Comparison of ENCODE assay signal across 16 cellular contexts in genomic region chr10:29860159-29860558, GRCh38.
DNase-seq lines count a peak whose midpoint lies in the region; ATAC-seq and TF ChIP-seq lines count a peak whose summit lies in the region.
"Had no signal": no experiment of that assay in that cellular context is flagged by ENCODE, and none has a peak within 500 bp of the region (broad histone marks: within the 10 kb centered on the region; RNA-seq: fewer than 3 reads in every experiment).

No MANE protein-coding gene starts in this region.

- no peaks in the 10 kb centered on the region for H3K36me3 ChIP-seq in DND-41 (ENCODE audit: insufficient read depth, low read length)
- no peaks in the 10 kb centered on the region for H3K36me3 ChIP-seq in smooth muscle cell (ENCODE audit: low read depth)
- H3K36me3 ChIP-seq: spleen had no signal

- H3K9ac ChIP-seq in DND-41 (ENCODE audit: low read depth, low read length) (peak overlapping the region; percentile 53), smooth muscle cell (ENCODE audit: low read depth) (no peak overlapping the region)

- no peaks in the 10 kb centered on the region for H3K36me3 Mint-ChIP-seq in effector memory CD8-positive, alpha-beta T cell (ENCODE audit: insufficient read depth)

- H2AFZ ChIP-seq in DND-41 (ENCODE audit: low read depth, low read length) (peak overlapping the region; percentile 37; the same call in 1 of the 2 replicates), smooth muscle cell (ENCODE audit: low read depth) (no peak overlapping the region)

- H3K4me1 ChIP-seq in DND-41 (ENCODE audit: insufficient read depth, low read length) = peaks cover 53% of the 10 kb centered on the region
- H3K4me1 ChIP-seq in smooth muscle cell (ENCODE audit: low read depth) = peaks cover 18% of the 10 kb centered on the region

- H4K20me1 ChIP-seq in DND-41 (ENCODE audit: insufficient read depth, low read length) (no peaks in the 10 kb centered on the region), smooth muscle cell (ENCODE audit: low read depth) (no peaks in the 10 kb centered on the region)

- DNase-seq in DND-41 = peak; percentile 88
- DNase-seq in NB4 (ENCODE audit: low read depth) = peak; percentile 62
- DNase-seq in fibroblast of gingiva (ENCODE audit: low read depth) = peak; percentile 65
- DNase-seq in smooth muscle cell (lab: John Stamatoyannopoulos, UW; ENCODE audit: unreplicated experiment) = no peak
- no peak for DNase-seq in effector memory CD8-positive, alpha-beta T cell
- no peak for DNase-seq in stimulated activated naive CD8-positive, alpha-beta T cell treated with anti-CD3 and anti-CD28 coated beads, Interleukin-15, amount 100 ng/mL, for 72 hours
- DNase-seq: activated CD4-positive, alpha-beta T cell treated with anti-CD3 and anti-CD28 coated beads, Interleukin-2, amount 10 ng/mL, durations not matched to agents 24 days and 14 days; activated T-cell treated with anti-CD3 and anti-CD28 coated beads, Interleukin-2, amount 50 U/mL, for 24 hours; cerebellar nuclear complex; NCI-H1694; NCI-H774; SHP77 treated with DMSO at 0.1 percent for 48 hours; spleen; T-helper 9 cell had no signal

- H3K4me3 Mint-ChIP-seq in effector memory CD8-positive, alpha-beta T cell = no peak overlapping the region
- no peak overlapping the region for H3K4me3 Mint-ChIP-seq in stimulated activated naive CD8-positive, alpha-beta T cell treated with anti-CD3 and anti-CD28 coated beads, Interleukin-15, amount 100 ng/mL, for 72 hours
- H3K4me3 Mint-ChIP-seq: activated CD4-positive, alpha-beta T cell treated with anti-CD3 and anti-CD28 coated beads, Interleukin-2, amount 10 ng/mL, durations not matched to agents 24 days and 14 days; activated T-cell treated with anti-CD3 and anti-CD28 coated beads, Interleukin-2, amount 50 U/mL, for 24 hours had no signal

- WGBS in smooth muscle cell (ENCODE audit: low lambda C conversion rate) = 65% methylated on average over 9 of the region's 9 CpGs

- no peaks in the 10 kb centered on the region for H3K27me3 ChIP-seq in DND-41 (ENCODE audit: insufficient read depth, low read length, poor library complexity)
- no peaks in the 10 kb centered on the region for H3K27me3 ChIP-seq in smooth muscle cell (ENCODE audit: low read depth)
- H3K27me3 ChIP-seq: spleen had no signal

- ATAC-seq in DND-41 (ENCODE audit: insufficient read depth, low read depth) (peak; percentile 98), HG03469 (IDR thresholded peaks at IDR 0.05; ENCODE audit: unreplicated experiment) (no peak), HG02623 (IDR thresholded peaks at IDR 0.05; ENCODE audit: unreplicated experiment) (no peak)
- ATAC-seq in effector memory CD8-positive, alpha-beta T cell (replicated peaks) = no peak
- ATAC-seq in stimulated activated naive CD8-positive, alpha-beta T cell treated with anti-CD3 and anti-CD28 coated beads, Interleukin-15, amount 100 ng/mL, for 72 hours = no peak

- H3K9me3 Mint-ChIP-seq in effector memory CD8-positive, alpha-beta T cell = no peaks in the 10 kb centered on the region
- no peaks in the 10 kb centered on the region for H3K9me3 Mint-ChIP-seq in stimulated activated naive CD8-positive, alpha-beta T cell treated with anti-CD3 and anti-CD28 coated beads, Interleukin-15, amount 100 ng/mL, for 72 hours
- H3K9me3 Mint-ChIP-seq: activated CD4-positive, alpha-beta T cell treated with anti-CD3 and anti-CD28 coated beads, Interleukin-2, amount 10 ng/mL, durations not matched to agents 24 days and 14 days; activated T-cell treated with anti-CD3 and anti-CD28 coated beads, Interleukin-2, amount 50 U/mL, for 24 hours had no signal

- H3F3A ChIP-seq in smooth muscle cell (ENCODE audit: low read depth) = peaks cover 12% of the 10 kb centered on the region

- no peaks in the 10 kb centered on the region for H3K4me1 Mint-ChIP-seq in effector memory CD8-positive, alpha-beta T cell (ENCODE audit: low read depth in 2 of 2)
- no peaks in the 10 kb centered on the region for H3K4me1 Mint-ChIP-seq in stimulated activated naive CD8-positive, alpha-beta T cell treated with anti-CD3 and anti-CD28 coated beads, Interleukin-15, amount 100 ng/mL, for 72 hours
- H3K4me1 Mint-ChIP-seq: activated CD4-positive, alpha-beta T cell treated with anti-CD3 and anti-CD28 coated beads, Interleukin-2, amount 10 ng/mL, durations not matched to agents 24 days and 14 days had no signal

- no peaks in the 10 kb centered on the region for H3K79me2 ChIP-seq in DND-41 (ENCODE audit: insufficient read depth, low read length)
- H3K79me2 ChIP-seq in smooth muscle cell (ENCODE audit: low read depth) = no peaks in the 10 kb centered on the region

- H3K4me3 ChIP-seq in DND-41 (ENCODE audit: low read depth in 1 of 2, low read length in 2 of 2) (no peak overlapping the region; a peak in 1 of 4 replicates), NB4 (ENCODE audit: low read depth, low read length) (no peak overlapping the region), smooth muscle cell (no peak overlapping the region)
- H3K4me3 ChIP-seq: spleen had no signal

- peaks cover 16 to 20% of the 10 kb centered on the region in 2 donors for H3K27me3 Mint-ChIP-seq in effector memory CD8-positive, alpha-beta T cell
- H3K27me3 Mint-ChIP-seq in stimulated activated naive CD8-positive, alpha-beta T cell treated with anti-CD3 and anti-CD28 coated beads, Interleukin-15, amount 100 ng/mL, for 72 hours = peaks cover 11% of the 10 kb centered on the region

- no peak for TF ChIP-seq CTCF in DND-41 (IDR thresholded peaks at IDR 0.05; ENCODE audit: borderline replicate concordance, extremely low read depth, low read length, poor library complexity, severe bottlenecking)
- TF ChIP-seq CTCF in NB4 (IDR thresholded peaks at IDR 0.05; ENCODE audit: low read depth, low read length) = no peak
- TF ChIP-seq CTCF in smooth muscle cell (IDR thresholded peaks at IDR 0.05; ENCODE audit: borderline replicate concordance, insufficient read depth, poor library complexity, severe bottlenecking) = no peak

- H3K4me2 ChIP-seq in DND-41 (ENCODE audit: insufficient read depth, low read length) (peak overlapping the region; percentile 44), smooth muscle cell (peak overlapping the region; percentile 7)

- H3K27ac ChIP-seq in DND-41 (ENCODE audit: low read length) (peak overlapping the region; percentile 93), smooth muscle cell (ENCODE audit: low read depth) (peak overlapping the region; percentile 9)
- H3K27ac ChIP-seq: spleen had no signal

- H3K9me3 ChIP-seq in DND-41 (ENCODE audit: insufficient read depth, low read length, severe bottlenecking) = no peaks in the 10 kb centered on the region
- H3K9me3 ChIP-seq in smooth muscle cell (replicated peaks; ENCODE audit: low read depth) = no peaks in the 10 kb centered on the region
- H3K9me3 ChIP-seq: spleen had no signal

- H3K27ac Mint-ChIP-seq in effector memory CD8-positive, alpha-beta T cell = no peak overlapping the region
- H3K27ac Mint-ChIP-seq in stimulated activated naive CD8-positive, alpha-beta T cell treated with anti-CD3 and anti-CD28 coated beads, Interleukin-15, amount 100 ng/mL, for 72 hours = no peak overlapping the region
- H3K27ac Mint-ChIP-seq: activated CD4-positive, alpha-beta T cell treated with anti-CD3 and anti-CD28 coated beads, Interleukin-2, amount 10 ng/mL, durations not matched to agents 24 days and 14 days; activated T-cell treated with anti-CD3 and anti-CD28 coated beads, Interleukin-2, amount 50 U/mL, for 24 hours had no signal

- TF ChIP-seq POLR2A in NB4 (IDR thresholded peaks at IDR 0.05; ENCODE audit: extremely low read depth, insufficient read length) = no peak

Comparison
In these comparisons a context has a peak if more than half of its experiments do, and no peak if none do; other contexts are left out.
1. DNase-seq: peak in DND-41 (single experiment), NB4 (single experiment) and fibroblast of gingiva (single experiment); none in smooth muscle cell (single experiment), effector memory CD8-positive, alpha-beta T cell (0 of 3) and stimulated activated naive CD8-positive, alpha-beta T cell treated with anti-CD3 and anti-CD28 coated beads, Interleukin-15, amount 100 ng/mL, for 72 hours (0 of 2).